ENCODE assay signal across 14 cellular contexts in the genomic region with DNA sequence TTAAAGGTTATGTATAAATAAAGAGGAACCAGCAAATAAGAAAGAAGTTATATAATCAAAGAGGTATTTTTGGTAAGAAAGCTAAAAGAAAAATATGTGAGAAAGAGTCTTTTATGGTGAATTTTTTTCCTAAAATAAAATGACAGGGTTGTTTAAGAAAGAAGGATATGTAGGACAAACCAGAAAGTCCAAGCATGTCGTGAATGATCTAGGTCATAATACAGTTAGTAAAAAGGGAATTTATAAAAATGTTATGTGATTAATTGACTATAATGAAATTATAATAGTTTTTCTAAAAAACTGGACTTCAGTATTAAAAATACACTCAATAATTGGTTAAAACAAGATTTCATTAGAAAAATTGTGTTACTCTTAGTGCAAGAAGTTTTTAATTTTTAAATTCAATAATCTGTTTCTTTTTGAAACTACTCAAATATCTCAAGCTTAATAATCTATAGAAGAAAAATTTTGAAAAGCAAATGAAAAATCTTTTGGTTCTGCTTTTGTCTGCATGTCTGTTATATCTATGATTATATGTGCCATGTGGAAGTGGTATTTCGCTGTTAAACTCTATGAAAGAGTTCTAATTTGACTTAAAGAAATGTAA. TPM values are rescaled to one million over a fixed set of nuclear protein-coding genes. Genes with fewer than 3 reads are reported as not detected.
A peak's percentile ranks its signal among the peaks of the same experiment; 100 is the strongest.
DNase-seq lines count a peak whose midpoint lies in the region; ATAC-seq and TF ChIP-seq lines count a peak whose summit lies in the region.
"Had no signal": no experiment of that assay in that cellular context is flagged by ENCODE, and none has a peak within 500 bp of the region (broad histone marks: within the 10 kb centered on the region; RNA-seq: fewer than 3 reads in every experiment).

No MANE protein-coding gene starts in this region.

- H3K4me3 ChIP-seq in fibroblast of villous mesenchyme (ENCODE audit: low read depth, low read length): no peak overlapping the region
- H3K4me3 ChIP-seq: heart left ventricle, thoracic aorta had no signal

- DNase-seq in Caki2 (ENCODE audit: low read depth) (peak; percentile 59), HCEC 1CT (peak; percentile 37), RKO (ENCODE audit: low spot score) (peak; percentile 70), fibroblast of villous mesenchyme (ENCODE audit: low read depth) (peak; percentile 61), superior temporal gyrus (ENCODE audit: extremely low spot score) (no peak), medulla oblongata (ENCODE audit: extremely low spot score) (no peak), SIG-M5 (lab: John Stamatoyannopoulos, UW) (no peak)
- DNase-seq: activated CD4-positive, alpha-beta T cell treated with anti-CD3 and anti-CD28 coated beads for 48 hours; cortex of kidney; heart left ventricle; NCI-H1436; retina had no signal

- TF ChIP-seq CTCF in fibroblast of villous mesenchyme (IDR thresholded peaks at IDR 0.05; ENCODE audit: insufficient read depth, low read depth, low read length): no peak

- no peak for ATAC-seq in HG03342 (IDR thresholded peaks at IDR 0.05; ENCODE audit: unreplicated experiment)
- ATAC-seq: heart left ventricle had no signal

- in situ Hi-C loops in Caki2 (cut with HindIII; ENCODE audit: low pct_unique_long_range_greater_than_20kb, low sequenced_read_pairs): no loop called here

RNA-seq across cellular contexts. Expression of gene AVL9, which starts 23.3 kb away (rescaled TPM):
- 22.3 and 28.1 TPM in 2 replicates for total RNA-seq in Caki2 (2014; rRNA removed; shearing (Covaris generic); ENCODE audit: low replicate concordance)
- 37.7 and 41.9 TPM in 2 replicates for total RNA-seq in fibroblast of villous mesenchyme

RNA-seq across cellular contexts. Expression of gene LSM5, which starts 28.5 kb away (rescaled TPM):
- 47.5 and 70.6 TPM in 2 replicates for total RNA-seq in Caki2 (2014; rRNA removed; shearing (Covaris generic); ENCODE audit: low replicate concordance)
- total RNA-seq in fibroblast of villous mesenchyme: 27.1 and 37.1 TPM in 2 replicates

Comparison
In these comparisons a context has a peak if more than half of its experiments do, and no peak if none do; other contexts are left out.
1. DNase-seq: peak in Caki2 (single experiment), HCEC 1CT (single experiment), RKO (single experiment) and fibroblast of villous mesenchyme (single experiment); none in superior temporal gyrus (single experiment), medulla oblongata (single experiment) and SIG-M5 (single experiment).